ENCODE assay signal across 22 cellular contexts in the genomic region with DNA sequence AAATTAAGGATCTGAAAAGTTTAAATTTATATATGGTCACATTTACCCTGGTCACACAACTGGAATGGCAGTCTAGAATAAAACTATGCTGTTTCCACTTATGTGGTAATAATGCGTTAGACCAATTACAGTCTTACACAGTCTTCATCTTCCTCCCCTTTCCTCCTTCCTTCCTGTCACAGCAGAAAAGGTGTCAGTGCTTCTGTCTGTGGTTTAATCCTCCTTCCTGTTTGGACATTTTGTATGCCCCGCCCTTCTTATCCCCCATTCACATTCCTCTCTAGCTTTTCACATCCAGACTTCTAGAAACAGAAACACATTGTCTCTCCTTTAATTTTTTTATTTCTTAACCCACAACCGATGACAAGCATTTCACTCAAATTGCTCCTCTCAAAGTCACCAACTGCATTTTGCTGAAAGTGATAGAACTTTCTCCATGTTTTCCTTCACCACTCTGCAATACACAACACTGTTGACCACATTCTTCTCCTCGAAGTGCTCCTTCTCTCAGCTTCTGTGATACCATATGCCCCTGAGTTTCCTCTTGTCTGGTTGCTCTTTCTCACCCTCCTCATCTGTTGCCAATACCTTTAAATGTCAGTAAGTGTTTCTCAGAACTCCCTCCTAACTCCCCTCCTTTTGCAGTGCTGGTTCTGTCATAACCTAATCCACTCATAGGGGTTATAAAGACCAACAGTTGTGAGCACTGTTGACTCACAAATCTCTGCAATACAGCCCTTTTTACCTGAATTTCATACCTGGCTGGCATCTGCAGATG.
DNase-seq lines count a peak whose midpoint lies in the region; ATAC-seq and TF ChIP-seq lines count a peak whose summit lies in the region.
"Had no signal": no experiment of that assay in that cellular context is flagged by ENCODE, and none has a peak within 500 bp of the region (broad histone marks: within the 10 kb centered on the region; RNA-seq: fewer than 3 reads in every experiment).

No MANE protein-coding gene starts in this region.

- peak overlapping the region; percentile 8 for H3K4me3 Mint-ChIP-seq in CD8-positive, alpha-beta T cell
- no peak overlapping the region for H3K4me3 Mint-ChIP-seq in HFFc6
- H3K4me3 Mint-ChIP-seq: activated B cell treated with CpG ODN at 0.5 μM for 24 hours, GM23338, nephron progenitor cell had no signal

- no peaks in the 10 kb centered on the region for H3K27me3 ChIP-seq in CD8-positive, alpha-beta T cell (ENCODE audit: insufficient read depth, low read length)
- no peaks in the 10 kb centered on the region for H3K27me3 ChIP-seq in mesendoderm (ENCODE audit: insufficient read depth, low read length, poor library complexity)
- no peaks in the 10 kb centered on the region for H3K27me3 ChIP-seq in smooth muscle cell (ENCODE audit: low read depth)
- no peaks in the 10 kb centered on the region for H3K27me3 ChIP-seq in heart right ventricle
- H3K27me3 ChIP-seq: ascending aorta, testis had no signal

- H3K4me2 ChIP-seq in mesendoderm (ENCODE audit: low read length) (no peak overlapping the region), smooth muscle cell (no peak overlapping the region)
- H3K4me2 ChIP-seq: GM23338 had no signal

- H3K27me3 Mint-ChIP-seq in CD8-positive, alpha-beta T cell (ENCODE audit: low read depth): no peaks in the 10 kb centered on the region
- no peaks in the 10 kb centered on the region for H3K27me3 Mint-ChIP-seq in HFFc6 (ENCODE audit: insufficient read depth)
- H3K27me3 Mint-ChIP-seq: activated B cell treated with CpG ODN at 0.5 μM for 24 hours, IgD-negative memory B cell had no signal

- no peaks in the 10 kb centered on the region for H3K9me3 ChIP-seq in CD8-positive, alpha-beta T cell (ENCODE audit: low read length)
- no peaks in the 10 kb centered on the region for H3K9me3 ChIP-seq in smooth muscle cell (replicated peaks; ENCODE audit: low read depth)
- H3K9me3 ChIP-seq in heart right ventricle: peaks cover 0 to 30% (median 0%) of the 10 kb centered on the region in 11 donors
- H3K9me3 ChIP-seq: ascending aorta, testis had no signal

- no peak overlapping the region for H3K4me3 ChIP-seq in CD8-positive, alpha-beta T cell (ENCODE audit: low read depth, low read length)
- H3K4me3 ChIP-seq in mesendoderm (ENCODE audit: low read length) (no peak overlapping the region), smooth muscle cell (no peak overlapping the region), heart right ventricle (no peak overlapping the region)
- H3K4me3 ChIP-seq: ascending aorta, GM23338, lower lobe of right lung, skin epidermis, testis had no signal

- no peak overlapping the region for H4K5ac ChIP-seq in mesendoderm (ENCODE audit: low read length)

- H3K36me3 Mint-ChIP-seq in CD8-positive, alpha-beta T cell: no peaks in the 10 kb centered on the region
- peaks cover 10% of the 10 kb centered on the region for H3K36me3 Mint-ChIP-seq in HFFc6 (ENCODE audit: low read depth)

- no peak overlapping the region for H2BK15ac ChIP-seq in mesendoderm (replicated peaks; ENCODE audit: low read depth)

- H3K4ac ChIP-seq in mesendoderm (ENCODE audit: low read depth, low read length): no peak overlapping the region

- no peaks in the 10 kb centered on the region for H3K36me3 ChIP-seq in CD8-positive, alpha-beta T cell (ENCODE audit: insufficient read depth, low read length)
- H3K36me3 ChIP-seq in mesendoderm (ENCODE audit: control insufficient read depth, insufficient read depth, low read length) (no peaks in the 10 kb centered on the region), smooth muscle cell (ENCODE audit: low read depth) (no peaks in the 10 kb centered on the region), heart right ventricle (no peaks in the 10 kb centered on the region)
- H3K36me3 ChIP-seq: lower lobe of right lung had no signal

- H3K18ac ChIP-seq in mesendoderm (ENCODE audit: low read length): no peak overlapping the region

- peaks cover 9% of the 10 kb centered on the region for H3K9me3 Mint-ChIP-seq in CD8-positive, alpha-beta T cell
- H3K9me3 Mint-ChIP-seq in HFFc6: peaks cover 6% of the 10 kb centered on the region; the same call in 1 of the 2 replicates

- CTCF ChIA-PET in CD8-positive, alpha-beta T cell (lab: Charles Lee): no interaction called here

- H3K9ac ChIP-seq in mesendoderm (ENCODE audit: low read length) (no peak overlapping the region), smooth muscle cell (ENCODE audit: low read depth) (no peak overlapping the region)

- no peak overlapping the region for H3K23ac ChIP-seq in mesendoderm (ENCODE audit: low read length)

- no peak overlapping the region for H2AFZ ChIP-seq in smooth muscle cell (ENCODE audit: low read depth)
- H2AFZ ChIP-seq: GM23338 had no signal

- ATAC-seq in CD8-positive, alpha-beta T cell: no peak
- no peak for ATAC-seq in heart right ventricle
- ATAC-seq: GM23338, lower lobe of right lung had no signal

- H3K56ac ChIP-seq in mesendoderm (ENCODE audit: low read length): no peak overlapping the region

- H2AK5ac ChIP-seq in mesendoderm (ENCODE audit: low read length): no peak overlapping the region

- POLR2A ChIA-PET in CD8-positive, alpha-beta T cell (lab: Charles Lee): no interaction called here

- peak overlapping the region; percentile 1 for H3K27ac Mint-ChIP-seq in CD8-positive, alpha-beta T cell
- H3K27ac Mint-ChIP-seq in HFFc6: peak overlapping the region; percentile 3; the same call in 1 of the 2 replicates
- H3K27ac Mint-ChIP-seq: activated B cell treated with CpG ODN at 0.5 μM for 24 hours, GM23338, IgD-negative memory B cell, nephron progenitor cell had no signal

- no peak overlapping the region for H2BK5ac ChIP-seq in mesendoderm (ENCODE audit: low read length)

- peaks cover 14% of the 10 kb centered on the region for H3K4me1 Mint-ChIP-seq in CD8-positive, alpha-beta T cell (ENCODE audit: low read depth)
- H3K4me1 Mint-ChIP-seq in HFFc6 (ENCODE audit: low read depth): peaks cover 10% of the 10 kb centered on the region
- H3K4me1 Mint-ChIP-seq: nephron progenitor cell had no signal

- 100% methylated on average over 1 of the region's 4 CpGs for WGBS in mesendoderm (ENCODE audit: extremely low coverage, insufficient coverage, low lambda C conversion rate)
- 92% methylated on average over 4 of the region's 4 CpGs for WGBS in smooth muscle cell (ENCODE audit: low lambda C conversion rate)
- 80 to 89% methylated on average over 4 of the region's 4 CpGs for WGBS in heart right ventricle, 2 donors

- TF ChIP-seq CTCF in CD8-positive, alpha-beta T cell (IDR thresholded peaks at IDR 0.05): no peak
- TF ChIP-seq CTCF in HFFc6 (IDR thresholded peaks at IDR 0.05): no peak
- TF ChIP-seq CTCF in smooth muscle cell (IDR thresholded peaks at IDR 0.05; ENCODE audit: borderline replicate concordance, insufficient read depth, poor library complexity, severe bottlenecking): no peak
- no peak for TF ChIP-seq CTCF in heart right ventricle (IDR thresholded peaks at IDR 0.05)

- H3K27ac ChIP-seq in CD8-positive, alpha-beta T cell (ENCODE audit: low read depth, low read length): no peak overlapping the region
- H3K27ac ChIP-seq in mesendoderm (ENCODE audit: low read depth, low read length) (no peak overlapping the region), smooth muscle cell (ENCODE audit: low read depth) (no peak overlapping the region), heart right ventricle (no peak overlapping the region)
- H3K27ac ChIP-seq: ascending aorta, lower lobe of right lung, skin epidermis, testis had no signal

- H4K20me1 ChIP-seq in smooth muscle cell (ENCODE audit: low read depth): peaks cover 56% of the 10 kb centered on the region

- H4K8ac ChIP-seq in mesendoderm (ENCODE audit: low read depth, low read length): peak overlapping the region; percentile 56

- intact Hi-C loops in CD8-positive, alpha-beta T cell (cut with DNase I, micrococcal nuclease): no loop called here
- intact Hi-C loops in heart right ventricle (cut with DNase I): loop anchor here in 1 of 10 donors (5.0 kb wide), 1 partner anchor 393 kb away; no protein-coding TSS in a partner anchor

- H3K79me2 ChIP-seq in mesendoderm (ENCODE audit: control insufficient read depth, insufficient read depth, low read length) (no peaks in the 10 kb centered on the region), smooth muscle cell (ENCODE audit: low read depth) (no peaks in the 10 kb centered on the region)

- H3K79me1 ChIP-seq in mesendoderm (ENCODE audit: low read length): peaks cover 3% of the 10 kb centered on the region

- peaks cover 11% of the 10 kb centered on the region for H3K4me1 ChIP-seq in CD8-positive, alpha-beta T cell (ENCODE audit: insufficient read depth, low read length)
- H3K4me1 ChIP-seq in mesendoderm (ENCODE audit: control insufficient read depth, low read depth, low read length): peaks cover 4% of the 10 kb centered on the region
- no peaks in the 10 kb centered on the region for H3K4me1 ChIP-seq in smooth muscle cell (ENCODE audit: low read depth)
- H3K4me1 ChIP-seq in heart right ventricle: peaks cover 0 to 6% (median 0%) of the 10 kb centered on the region in 9 donors
- H3K4me1 ChIP-seq: ascending aorta, lower lobe of right lung, testis had no signal

- H2BK120ac ChIP-seq in mesendoderm (ENCODE audit: low read depth, low read length): no peak overlapping the region

- no peak for DNase-seq in CD8-positive, alpha-beta T cell
- DNase-seq in HFFc6 (no peak), SKM-1 (lab: John Stamatoyannopoulos, UW; ENCODE audit: unreplicated experiment) (peak; percentile 25), mesendoderm (peak; percentile 25), smooth muscle cell (lab: John Stamatoyannopoulos, UW; ENCODE audit: unreplicated experiment) (no peak), heart right ventricle (no peak), DMS 273 treated with DMSO at 0.1 percent for 48 hours (lab: John Stamatoyannopoulos, UW) (no peak), HUDEP-2 (lab: John Stamatoyannopoulos, UW; ENCODE audit: unreplicated experiment in 76 of 76) (no peak)
- DNase-seq: activated B cell treated with CpG ODN at 0.5 μM for 24 hours; lower lobe of right lung; NCI-H1092; NCI-H2081 treated with DMSO at 0.1 percent for 48 hours; nephron progenitor cell; posterior cingulate gyrus; Right ventricle myocardium superior; stimulated activated CD4-positive, alpha-beta T cell treated with anti-CD3 and anti-CD28 coated beads, Interleukin-4, amount 100 ng/mL, for 4 hours; T-helper 2 cell; testis had no signal

- no peaks in the 10 kb centered on the region for H3F3A ChIP-seq in smooth muscle cell (ENCODE audit: low read depth)

Comparison
In these comparisons a context has a peak if more than half of its experiments do, and no peak if none do; other contexts are left out.
1. DNase-seq: peak in SKM-1 (single experiment) and mesendoderm (single experiment); none in CD8-positive, alpha-beta T cell (0 of 7), HFFc6 (single experiment), smooth muscle cell (single experiment), heart right ventricle (0 of 2), DMS 273 treated with DMSO at 0.1 percent for 48 hours (single experiment) and HUDEP-2 (0 of 76).